20 cellular contexts compared by ENCODE assay signal in the genomic region with DNA sequence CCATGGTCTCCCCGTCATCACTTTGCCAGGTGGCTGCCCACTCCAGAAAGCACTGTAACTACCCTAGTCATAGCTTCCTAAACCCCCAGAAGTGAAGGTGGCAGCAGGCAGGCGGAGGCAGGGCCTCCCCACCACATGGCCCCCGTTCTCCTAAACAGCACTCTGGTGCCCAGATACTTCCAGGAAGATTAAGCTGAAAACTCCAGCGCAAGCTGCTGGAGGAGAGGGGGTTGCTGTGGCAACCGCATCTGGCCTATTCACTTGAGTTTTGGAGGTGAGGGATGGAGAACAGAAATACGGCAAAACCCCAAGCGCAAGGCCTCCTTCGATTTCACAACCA.
DNase-seq lines count a peak whose midpoint lies in the region; ATAC-seq, FAIRE-seq and TF ChIP-seq lines count a peak whose summit lies in the region.
"Had no signal": no experiment of that assay in that cellular context is flagged by ENCODE, and none has a peak within 500 bp of the region (broad histone marks: within the 10 kb centered on the region; RNA-seq: fewer than 3 reads in every experiment).

No MANE protein-coding gene starts in this region.

- no peak overlapping the region for H3K9ac ChIP-seq in K562 (ENCODE audit: insufficient read depth in 1 of 2, low read depth in 2 of 2, low read length in 2 of 2)

- WGBS in A549 (ENCODE audit: missing lambda C conversion rate), result 67% methylated on average over 6 of the region's 8 CpGs
- WGBS in K562 (ENCODE audit: insufficient coverage, low coverage, missing lambda C conversion rate), result 0% methylated on average over 7 of the region's 8 CpGs

- FAIRE-seq in A549 (lab: Jason Lieb, UNC), result no peak
- no peak for FAIRE-seq in K562 (lab: Jason Lieb, UNC)
- FAIRE-seq: D721Med, endothelial cell of umbilical vein had no signal

- H3K9me3 Mint-ChIP-seq in activated CD4-positive, alpha-beta memory T cell treated with anti-CD3 and anti-CD28 coated beads, Interleukin-2, amount 10 ng/mL, durations not matched to agents 7 days and 5 days, result peaks cover 6% of the 10 kb centered on the region
- H3K9me3 Mint-ChIP-seq: natural killer cell treated with Interleukin-12 subunit alpha and Interleukin-12 subunit beta and Interleukin-15 and Interleukin-18, amount 100 ng/mL, for 72 hours had no signal

- H3K4me1 ChIP-seq in A549 (peaks cover 6% of the 10 kb centered on the region; the same call in 1 of the 3 replicates), K562 (replicated peaks in 1 of 2; ENCODE audit: control insufficient read depth in 2 of 2, insufficient read depth in 2 of 2, low read length in 2 of 2) (no peaks in the 10 kb centered on the region)
- H3K4me1 ChIP-seq: ascending aorta had no signal

- H3K27ac ChIP-seq in A549 (no peak overlapping the region), K562 (ENCODE audit: extremely low read depth, low read depth, low read length) (no peak overlapping the region)
- H3K27ac ChIP-seq: ascending aorta, sigmoid colon, thyroid gland had no signal

- no peak overlapping the region for H3K27ac Mint-ChIP-seq in activated CD4-positive, alpha-beta memory T cell treated with anti-CD3 and anti-CD28 coated beads, Interleukin-2, amount 10 ng/mL, durations not matched to agents 7 days and 5 days
- H3K27ac Mint-ChIP-seq: activated CD8-positive, alpha-beta T cell treated with anti-CD3 and anti-CD28 coated beads for 36 hours; activated naive CD8-positive, alpha-beta T cell; natural killer cell treated with Interleukin-12 subunit alpha and Interleukin-12 subunit beta and Interleukin-15 and Interleukin-18, amount 100 ng/mL, for 72 hours; progenitor cell of endocrine pancreas had no signal

- H3K9me3 ChIP-seq in A549 (no peaks in the 10 kb centered on the region), K562 (replicated peaks; ENCODE audit: control insufficient read depth, insufficient read depth, low read depth, low read length) (no peaks in the 10 kb centered on the region)
- H3K9me3 ChIP-seq: ascending aorta, sigmoid colon, thyroid gland had no signal

- H2AFZ ChIP-seq in K562 (ENCODE audit: low read depth, low read length), result no peak overlapping the region

- no peaks in the 10 kb centered on the region for H3K27me3 Mint-ChIP-seq in activated CD4-positive, alpha-beta memory T cell treated with anti-CD3 and anti-CD28 coated beads, Interleukin-2, amount 10 ng/mL, durations not matched to agents 7 days and 5 days
- H3K27me3 Mint-ChIP-seq: activated CD8-positive, alpha-beta T cell treated with anti-CD3 and anti-CD28 coated beads for 36 hours; activated naive CD8-positive, alpha-beta T cell had no signal

- intact Hi-C loops in K562 (cut with micrococcal nuclease), result no loop called here
- intact Hi-C loops in cardiac septum (cut with DNase I), result no loop called here
- intact Hi-C loops in Right ventricle myocardium superior (cut with DNase I), result no loop called here

- H3K27me3 ChIP-seq in K562 (ENCODE audit: control insufficient read depth in 2 of 2, insufficient read depth in 2 of 2, low read length in 2 of 2), result peaks cover 9 to 58% of the 10 kb centered on the region in 2 experiments; a peak in 4 of 5 replicates
- H3K27me3 ChIP-seq: ascending aorta, thyroid gland had no signal

- no peaks in the 10 kb centered on the region for H3K4me1 Mint-ChIP-seq in activated CD4-positive, alpha-beta memory T cell treated with anti-CD3 and anti-CD28 coated beads, Interleukin-2, amount 10 ng/mL, durations not matched to agents 7 days and 5 days

- no peaks in the 10 kb centered on the region; the same call in 1 of the 2 replicates for H4K20me1 ChIP-seq in K562 (replicated peaks; ENCODE audit: control insufficient read depth, insufficient read depth, low read length)

- H3K9me1 ChIP-seq in K562 (ENCODE audit: control insufficient read depth, insufficient read depth, low read length), result no peaks in the 10 kb centered on the region

- TF ChIP-seq CTCF in A549 (IDR thresholded peaks at IDR 0.05) (no peak), K562 (IDR thresholded peaks at IDR 0.05 in 2 of 3, conservative IDR thresholded peaks at IDR 0.05 in 1 of 3; ENCODE audit: insufficient read depth in 2 of 3, low read depth in 1 of 3, low read length in 3 of 3) (no peak)

- TF ChIP-seq EP300 in A549 (IDR thresholded peaks at IDR 0.05), result no peak
- no peak for TF ChIP-seq EP300 in K562 (IDR thresholded peaks at IDR 0.05; ENCODE audit: low read length)

- no peaks in the 10 kb centered on the region for H3K79me2 ChIP-seq in K562 (ENCODE audit: control insufficient read depth, insufficient read depth, low read length)

- no peak for TF ChIP-seq RAD21 in A549 (conservative IDR thresholded peaks at IDR 0.05 in 1 of 2, IDR thresholded peaks at IDR 0.05 in 1 of 2)
- no peak for TF ChIP-seq RAD21 in K562 (CRISPR knock-in tag; conservative IDR thresholded peaks at IDR 0.05 in 1 of 2, IDR thresholded peaks at IDR 0.05 in 1 of 2)

- no peak overlapping the region for H3K4me3 Mint-ChIP-seq in activated CD4-positive, alpha-beta memory T cell treated with anti-CD3 and anti-CD28 coated beads, Interleukin-2, amount 10 ng/mL, durations not matched to agents 7 days and 5 days
- H3K4me3 Mint-ChIP-seq: activated CD8-positive, alpha-beta T cell treated with anti-CD3 and anti-CD28 coated beads for 36 hours; activated naive CD8-positive, alpha-beta T cell; natural killer cell treated with Interleukin-12 subunit alpha and Interleukin-12 subunit beta and Interleukin-15 and Interleukin-18, amount 100 ng/mL, for 72 hours; stimulated activated naive CD8-positive, alpha-beta T cell treated with anti-CD3 and anti-CD28 coated beads, Interleukin-15, amount 100 ng/mL, for 72 hours had no signal

- in situ Hi-C loops in K562 (cut with MboI), result no loop called here

- POLR2A ChIA-PET in A549 (lab: Yijun Ruan, JAX) (no interaction called here), K562 (lab: Yijun Ruan, JAX) (interaction anchor here (0.6 to 1.2 kb wide), 3 partner anchors 9 to 284 kb away, joined by 3 read pairs; no protein-coding TSS in a partner anchor)
- POLR2A ChIA-PET in activated CD4-positive, alpha-beta memory T cell treated with anti-CD3 and anti-CD28 coated beads, Interleukin-2, amount 10 ng/mL, durations not matched to agents 7 days and 5 days (lab: Charles Lee), result no interaction called here

- no TSS peak for BruUV-seq in K562 (replicated peaks; lab: Mats Ljungman, UMichigan)

- ATAC-seq in A549, result no peak
- no peak for ATAC-seq in K562
- no peak for ATAC-seq in Right ventricle myocardium superior (ENCODE audit: poor library complexity)

- no peaks in the 10 kb centered on the region for H3K36me3 ChIP-seq in K562 (ENCODE audit: control insufficient read depth, insufficient read depth, low read length)
- H3K36me3 ChIP-seq: ascending aorta, sigmoid colon, thyroid gland had no signal

- H3K4me2 ChIP-seq in A549 (peak overlapping the region; percentile 32; the same call in 1 of the 3 replicates), K562 (ENCODE audit: insufficient read depth, low read length) (no peak overlapping the region)

- TF ChIP-seq POLR2A in A549 (IDR thresholded peaks at IDR 0.05; ENCODE audit: low read length) (no peak), K562 (conservative IDR thresholded peaks at IDR 0.05) (no peak)

- H3K36me3 Mint-ChIP-seq in activated CD4-positive, alpha-beta memory T cell treated with anti-CD3 and anti-CD28 coated beads, Interleukin-2, amount 10 ng/mL, durations not matched to agents 7 days and 5 days (ENCODE audit: low read depth), result no peaks in the 10 kb centered on the region
- H3K36me3 Mint-ChIP-seq: activated naive CD8-positive, alpha-beta T cell; natural killer cell treated with Interleukin-12 subunit alpha and Interleukin-12 subunit beta and Interleukin-15 and Interleukin-18, amount 100 ng/mL, for 72 hours had no signal

- H3K4me3 ChIP-seq in A549 (no peak overlapping the region), K562 (no peak overlapping the region)
- H3K4me3 ChIP-seq: ascending aorta, sigmoid colon, thyroid gland had no signal

- CTCF ChIA-PET in A549 (lab: Yijun Ruan, JAX), result no interaction called here
- CTCF ChIA-PET in K562 (lab: Yijun Ruan, JAX; ENCODE audit: low intra/inter-chr PET ratio), result no interaction called here
- CTCF ChIA-PET in activated CD4-positive, alpha-beta memory T cell treated with anti-CD3 and anti-CD28 coated beads, Interleukin-2, amount 10 ng/mL, durations not matched to agents 7 days and 5 days (lab: Charles Lee), result no interaction called here

- no peak for DNase-seq in A549 (ENCODE audit: low read depth in 1 of 2, low spot score in 1 of 2)
- peak; percentile 60 for DNase-seq in DMS 273 treated with DMSO at 0.1 percent for 48 hours (lab: John Stamatoyannopoulos, UW)
- peak; percentile 55 for DNase-seq in NCI-H446 treated with DMSO at 0.1 percent for 48 hours (lab: John Stamatoyannopoulos, UW)
- DNase-seq in K562 (ENCODE audit: extremely low read depth in 1 of 4, low spot score in 3 of 4), result no peak
- no peak for DNase-seq in activated CD4-positive, alpha-beta memory T cell treated with anti-CD3 and anti-CD28 coated beads, Interleukin-2, amount 10 ng/mL, durations not matched to agents 7 days and 5 days
- no peak for DNase-seq in cardiac septum (ENCODE audit: low spot score)
- no peak for DNase-seq in Right ventricle myocardium superior
- DNase-seq in activated CD4-positive, alpha-beta T cell treated with anti-CD3 and anti-CD28 coated beads for 4 hours, result no peak
- DNase-seq: islet precursor cell, KG1 had no signal

TF ChIP-seq in A549, 52 proteins besides CTCF, POLR2A, EP300 and RAD21 (continues in another document):
- no peak for TF ChIP-seq TP53 (CRISPR knock-in tag; IDR thresholded peaks at IDR 0.05)
- TF ChIP-seq, protein P1, sequence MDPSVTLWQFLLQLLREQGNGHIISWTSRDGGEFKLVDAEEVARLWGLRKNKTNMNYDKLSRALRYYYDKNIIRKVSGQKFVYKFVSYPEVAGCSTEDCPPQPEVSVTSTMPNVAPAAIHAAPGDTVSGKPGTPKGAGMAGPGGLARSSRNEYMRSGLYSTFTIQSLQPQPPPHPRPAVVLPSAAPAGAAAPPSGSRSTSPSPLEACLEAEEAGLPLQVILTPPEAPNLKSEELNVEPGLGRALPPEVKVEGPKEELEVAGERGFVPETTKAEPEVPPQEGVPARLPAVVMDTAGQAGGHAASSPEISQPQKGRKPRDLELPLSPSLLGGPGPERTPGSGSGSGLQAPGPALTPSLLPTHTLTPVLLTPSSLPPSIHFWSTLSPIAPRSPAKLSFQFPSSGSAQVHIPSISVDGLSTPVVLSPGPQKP (IDR thresholded peaks at IDR 0.05; ENCODE audit: low read depth, low read length), result no peak

TF ChIP-seq in K562, 482 proteins besides CTCF, POLR2A, EP300 and RAD21:
- no peak for TF ChIP-seq TAF1 (IDR thresholded peaks at IDR 0.05; ENCODE audit: control insufficient read depth, extremely low read depth, insufficient read depth, low read length, severe bottlenecking)
- TF ChIP-seq RFX1 (IDR thresholded peaks at IDR 0.05), result peak; percentile 49

Comparison
In these comparisons a context has a peak if more than half of its experiments do, and no peak if none do; other contexts are left out.
1. DNase-seq: peak in DMS 273 treated with DMSO at 0.1 percent for 48 hours (single experiment) and NCI-H446 treated with DMSO at 0.1 percent for 48 hours (single experiment); none in A549 (0 of 2), K562 (0 of 4), activated CD4-positive, alpha-beta memory T cell treated with anti-CD3 and anti-CD28 coated beads, Interleukin-2, amount 10 ng/mL, durations not matched to agents 7 days and 5 days (single experiment), cardiac septum (single experiment), Right ventricle myocardium superior (single experiment) and activated CD4-positive, alpha-beta T cell treated with anti-CD3 and anti-CD28 coated beads for 4 hours (0 of 2).